36 cellular contexts compared by ENCODE assay signal in genomic region chr2:190405995-190406394, GRCh38. TPM values are rescaled to one million over a fixed set of nuclear protein-coding genes. Genes with fewer than 3 reads are reported as not detected.
DNase-seq lines count a peak whose midpoint lies in the region; ATAC-seq, FAIRE-seq and TF ChIP-seq lines count a peak whose summit lies in the region.
"Had no signal": no experiment of that assay in that cellular context is flagged by ENCODE, and none has a peak within 500 bp of the region (broad histone marks: within the 10 kb centered on the region; RNA-seq: fewer than 3 reads in every experiment).

No MANE protein-coding gene starts in this region.

- H3K4me3 ChIP-seq in HepG2 (replicated peaks in 1 of 3; ENCODE audit: insufficient read depth in 1 of 3, low read depth in 2 of 3, low read length in 3 of 3): no peak overlapping the region
- no peak overlapping the region for H3K4me3 ChIP-seq in right lobe of liver
- no peak overlapping the region for H3K4me3 ChIP-seq in K562
- no peak overlapping the region for H3K4me3 ChIP-seq in naive thymus-derived CD4-positive, alpha-beta T cell (ENCODE audit: low read length)
- H3K4me3 ChIP-seq in ascending aorta: no peak overlapping the region
- H3K4me3 ChIP-seq: A549; BLaER1; BLaER1 treated with 17β-estradiol and CSF1 and Interleukin-3, amounts not matched to agents 10 nM and 100 nM had no signal

- no peaks in the 10 kb centered on the region for H3K9me3 Mint-ChIP-seq in CD4-positive, alpha-beta T cell
- H3K9me3 Mint-ChIP-seq in naive thymus-derived CD4-positive, alpha-beta T cell: peaks cover 0 to 6% (median 0%) of the 10 kb centered on the region in 11 donors
- H3K9me3 Mint-ChIP-seq: CD4-positive, CD25-positive, alpha-beta regulatory T cell; CD8-positive, alpha-beta memory T cell; CD8-positive, alpha-beta T cell had no signal

- H3K4me2 ChIP-seq in HepG2 (ENCODE audit: low read depth, low read length) (no peak overlapping the region), K562 (ENCODE audit: insufficient read depth, low read length) (no peak overlapping the region)
- H3K4me2 ChIP-seq: A549; BLaER1; BLaER1 treated with 17β-estradiol and CSF1 and Interleukin-3, amounts not matched to agents 10 nM and 100 nM had no signal

- POLR2A ChIA-PET in HepG2 (lab: Yijun Ruan, JAX) (no interaction called here), K562 (lab: Yijun Ruan, JAX) (no interaction called here)
- POLR2A ChIA-PET in CD4-positive, alpha-beta T cell (lab: Charles Lee): interaction anchor here (2.0 to 5.5 kb wide), 3 partner anchors 10 to 128 kb away, joined by 12 to 100 read pairs (median 28); partner anchors contain the start of gene NEMP2
- POLR2A ChIA-PET in naive thymus-derived CD4-positive, alpha-beta T cell (lab: Charles Lee): interaction anchor here (0.7 to 1.9 kb wide), 4 partner anchors 18 to 965 kb away, joined by 3 to 6 read pairs (median 4); no protein-coding TSS in a partner anchor

- no peaks in the 10 kb centered on the region for H3K9me3 ChIP-seq in HepG2 (ENCODE audit: low read length)
- H3K9me3 ChIP-seq in right lobe of liver: no peaks in the 10 kb centered on the region
- H3K9me3 ChIP-seq in CD4-positive, alpha-beta T cell (ENCODE audit: control insufficient read depth, low read length): no peaks in the 10 kb centered on the region
- H3K9me3 ChIP-seq in K562 (replicated peaks; ENCODE audit: control insufficient read depth, insufficient read depth, low read depth, low read length): no peaks in the 10 kb centered on the region
- H3K9me3 ChIP-seq in naive thymus-derived CD4-positive, alpha-beta T cell (ENCODE audit: control insufficient read depth in 2 of 3, low read length in 3 of 3): no peaks in the 10 kb centered on the region
- H3K9me3 ChIP-seq in ascending aorta: no peaks in the 10 kb centered on the region
- H3K9me3 ChIP-seq: BE2C; BLaER1; BLaER1 treated with 17β-estradiol and CSF1 and Interleukin-3, amounts not matched to agents 10 nM and 100 nM; Caco-2 had no signal

- H3K4me1 ChIP-seq in HepG2 (ENCODE audit: insufficient read depth, low read length) (peaks cover 14% of the 10 kb centered on the region), right lobe of liver (peaks cover 0 to 8% (median 0%) of the 10 kb centered on the region in 4 donors), K562 (replicated peaks in 1 of 2; ENCODE audit: control insufficient read depth in 2 of 2, insufficient read depth in 2 of 2, low read length in 2 of 2) (peaks cover 14 to 25% of the 10 kb centered on the region in 2 experiments; a peak in 4 of 5 replicates), ascending aorta (peaks cover 0 to 8% of the 10 kb centered on the region in 2 donors)
- H3K4me1 ChIP-seq in naive thymus-derived CD4-positive, alpha-beta T cell (ENCODE audit: control insufficient read depth in 2 of 2, insufficient read depth in 2 of 2, low read length in 2 of 2): peaks cover 17 to 22% of the 10 kb centered on the region in 2 donors

- no peak overlapping the region for H2AFZ ChIP-seq in HepG2 (ENCODE audit: low read length)
- H2AFZ ChIP-seq in K562 (ENCODE audit: low read depth, low read length): no peak overlapping the region

- no peak overlapping the region for H3K27ac Mint-ChIP-seq in CD4-positive, alpha-beta T cell
- H3K27ac Mint-ChIP-seq in naive thymus-derived CD4-positive, alpha-beta T cell: no peak overlapping the region
- H3K27ac Mint-ChIP-seq: B cell; CD14-positive monocyte; CD4-positive, alpha-beta memory T cell; CD4-positive, CD25-positive, alpha-beta regulatory T cell; CD8-positive, alpha-beta memory T cell; CD8-positive, alpha-beta T cell had no signal

- H3K27me3 ChIP-seq in HepG2 (ENCODE audit: control insufficient read depth in 1 of 2, insufficient read depth in 2 of 2, low read length in 2 of 2): peaks cover 5 to 35% of the 10 kb centered on the region in 2 experiments
- no peaks in the 10 kb centered on the region for H3K27me3 ChIP-seq in right lobe of liver
- no peaks in the 10 kb centered on the region for H3K27me3 ChIP-seq in CD4-positive, alpha-beta T cell (ENCODE audit: control insufficient read depth, insufficient read depth, low read length)
- H3K27me3 ChIP-seq in K562 (ENCODE audit: control insufficient read depth in 2 of 2, insufficient read depth in 2 of 2, low read length in 2 of 2): no peaks in the 10 kb centered on the region
- H3K27me3 ChIP-seq in naive thymus-derived CD4-positive, alpha-beta T cell (ENCODE audit: control insufficient read depth in 2 of 2, insufficient read depth in 2 of 2, low read length in 2 of 2): no peaks in the 10 kb centered on the region
- no peaks in the 10 kb centered on the region for H3K27me3 ChIP-seq in ascending aorta
- H3K27me3 ChIP-seq: BE2C had no signal

- intact Hi-C loops in HepG2 (cut with micrococcal nuclease; ENCODE audit: unreplicated experiment) (no loop called here), right lobe of liver (cut with DNase I) (no loop called here), K562 (cut with micrococcal nuclease) (loop anchor here (10.0 kb wide), 1 partner anchor 59 kb away; no protein-coding TSS in a partner anchor), ascending aorta (cut with DNase I) (no loop called here)
- intact Hi-C loops in CD4-positive, alpha-beta T cell (cut with DNase I, micrococcal nuclease): loop anchor here (2.0 to 10.0 kb wide), 7 partner anchors 111 to 1271 kb away; partner anchors contain the start of genes NEMP2 (in 2 of the 2), NAB1 (in 1 of the 2) and NABP1 (in 1 of the 2)
- intact Hi-C loops in naive thymus-derived CD4-positive, alpha-beta T cell (cut with micrococcal nuclease): loop anchor here (2.0 to 5.0 kb wide), 6 partner anchors 475 to 1271 kb away; partner anchors contain the start of genes GLS (in 1 of the 2), NABP1 (in 1 of the 2), SLC40A1 (in 1 of the 2) and STAT4 (in 1 of the 2)

- WGBS in HepG2 (ENCODE audit: low lambda C conversion rate): 82% methylated on average over 3 of the region's 3 CpGs
- WGBS in right lobe of liver (ENCODE audit: insufficient coverage, low coverage, low lambda C conversion rate, missing lambda C conversion rate): 60% methylated on average over 2 of the region's 3 CpGs
- 96% methylated on average over 3 of the region's 3 CpGs for WGBS in K562 (ENCODE audit: insufficient coverage, low coverage, missing lambda C conversion rate)

- peaks cover 23% of the 10 kb centered on the region for H3K36me3 Mint-ChIP-seq in CD4-positive, alpha-beta T cell (ENCODE audit: low read depth)
- no peaks in the 10 kb centered on the region for H3K36me3 Mint-ChIP-seq in naive thymus-derived CD4-positive, alpha-beta T cell
- H3K36me3 Mint-ChIP-seq: CD14-positive monocyte; CD4-positive, CD25-positive, alpha-beta regulatory T cell had no signal

- DNase-seq in HepG2 (ENCODE audit: low spot score) (no peak), right lobe of liver (no peak), K562 (ENCODE audit: extremely low read depth in 1 of 4, low spot score in 3 of 4) (no peak), ascending aorta (ENCODE audit: low spot score in 2 of 2) (no peak)
- DNase-seq in CD4-positive, alpha-beta T cell: no peak
- DNase-seq in naive thymus-derived CD4-positive, alpha-beta T cell: no peak
- no peak for DNase-seq in stimulated activated CD8-positive, alpha-beta memory T cell treated with anti-CD3 and anti-CD28 coated beads, Interleukin-4, amount 100 ng/mL, for 48 hours
- DNase-seq: 8988T; ACHN; AML-193; BE2C; C1 segment of cervical spinal cord; Caco-2; Calu3; CD4-positive, alpha-beta memory T cell; CD4-positive, CD25-positive, alpha-beta regulatory T cell; CD8-positive, alpha-beta memory T cell; CD8-positive, alpha-beta T cell; COR-L47; DMS 273 treated with DMSO at 0.1 percent for 48 hours; DMS153; DMS53; DMS79; DMS79 treated with DMSO at 0.1 percent for 48 hours; DND-41; EL had no signal

- no peaks in the 10 kb centered on the region for H3K9me1 ChIP-seq in K562 (ENCODE audit: control insufficient read depth, insufficient read depth, low read length)

- TF ChIP-seq RAD21 in HepG2 (CRISPR knock-in tag; IDR thresholded peaks at IDR 0.05) (no peak), K562 (CRISPR knock-in tag; conservative IDR thresholded peaks at IDR 0.05 in 1 of 2, IDR thresholded peaks at IDR 0.05 in 1 of 2) (no peak)

- H3K79me2 ChIP-seq in HepG2 (ENCODE audit: insufficient read depth, low read length) (no peaks in the 10 kb centered on the region), K562 (ENCODE audit: control insufficient read depth, insufficient read depth, low read length) (no peaks in the 10 kb centered on the region)

- no peak for TF ChIP-seq EP300 in HepG2 (IDR thresholded peaks at IDR 0.05; ENCODE audit: low read depth in 2 of 2, low read length in 2 of 2)
- no peak for TF ChIP-seq EP300 in HepG2 (CRISPR knock-in tag; IDR thresholded peaks at IDR 0.05; ENCODE audit: borderline replicate concordance)
- TF ChIP-seq EP300 in K562 (IDR thresholded peaks at IDR 0.05; ENCODE audit: low read length): no peak

- peaks cover 18% of the 10 kb centered on the region for H3K4me1 Mint-ChIP-seq in CD4-positive, alpha-beta T cell (ENCODE audit: low read depth)
- peaks cover 12 to 25% (median 18%) of the 10 kb centered on the region in 7 donors for H3K4me1 Mint-ChIP-seq in naive thymus-derived CD4-positive, alpha-beta T cell

- H3K9ac ChIP-seq in HepG2 (ENCODE audit: insufficient read depth, low read depth, low read length) (no peak overlapping the region), K562 (ENCODE audit: insufficient read depth in 1 of 2, low read depth in 2 of 2, low read length in 2 of 2) (no peak overlapping the region)
- H3K9ac ChIP-seq: BLaER1; BLaER1 treated with 17β-estradiol and CSF1 and Interleukin-3, amounts not matched to agents 10 nM and 100 nM had no signal

- FAIRE-seq in HepG2 (lab: Jason Lieb, UNC) (no peak), K562 (lab: Jason Lieb, UNC) (no peak)
- FAIRE-seq: A204.1, A549, D721Med had no signal

- TF ChIP-seq CTCF in HepG2 (CRISPR knock-in tag; IDR thresholded peaks at IDR 0.05): no peak
- no peak for TF ChIP-seq CTCF in right lobe of liver (IDR thresholded peaks at IDR 0.05)
- TF ChIP-seq CTCF in CD4-positive, alpha-beta T cell (IDR thresholded peaks at IDR 0.05): no peak
- no peak for TF ChIP-seq CTCF in K562 (IDR thresholded peaks at IDR 0.05 in 2 of 3, conservative IDR thresholded peaks at IDR 0.05 in 1 of 3; ENCODE audit: insufficient read depth in 2 of 3, low read depth in 1 of 3, low read length in 3 of 3)
- TF ChIP-seq CTCF in ascending aorta (IDR thresholded peaks at IDR 0.05): no peak

- BruUV-seq in HepG2 (replicated peaks; lab: Mats Ljungman, UMichigan) (no TSS peak), K562 (replicated peaks; lab: Mats Ljungman, UMichigan) (no TSS peak)

- in situ Hi-C loops in HepG2 (cut with HindIII; ENCODE audit: extremely low pct_ligation_motif_present, low pct_unique_long_range_greater_than_20kb) (no loop called here), K562 (cut with MboI) (no loop called here)

- CTCF ChIA-PET in HepG2 (lab: Yijun Ruan, JAX; ENCODE audit: low intra/inter-chr PET ratio, low total read pairs): no interaction called here
- CTCF ChIA-PET in CD4-positive, alpha-beta T cell (lab: Charles Lee): no interaction called here
- CTCF ChIA-PET in K562 (lab: Yijun Ruan, JAX; ENCODE audit: low intra/inter-chr PET ratio): no interaction called here
- CTCF ChIA-PET in naive thymus-derived CD4-positive, alpha-beta T cell (lab: Charles Lee): no interaction called here

- H3K27me3 Mint-ChIP-seq in CD4-positive, alpha-beta T cell: no peaks in the 10 kb centered on the region
- H3K27me3 Mint-ChIP-seq in naive thymus-derived CD4-positive, alpha-beta T cell: no peaks in the 10 kb centered on the region
- H3K27me3 Mint-ChIP-seq: B cell; CD4-positive, alpha-beta memory T cell; CD4-positive, CD25-positive, alpha-beta regulatory T cell had no signal

- TF ChIP-seq POLR2A in HepG2 (IDR thresholded peaks at IDR 0.05; ENCODE audit: insufficient read depth in 1 of 2, low read depth in 2 of 2, low read length in 2 of 2) (no peak), right lobe of liver (IDR thresholded peaks at IDR 0.05) (no peak), K562 (conservative IDR thresholded peaks at IDR 0.05) (no peak)

- no peak overlapping the region for H3K27ac ChIP-seq in HepG2 (ENCODE audit: extremely low read length, insufficient read depth, low read length)
- H3K27ac ChIP-seq in right lobe of liver: no peak overlapping the region
- peak overlapping the region; percentile 2 for H3K27ac ChIP-seq in CD4-positive, alpha-beta T cell (ENCODE audit: low read depth, low read length)
- no peak overlapping the region for H3K27ac ChIP-seq in K562 (ENCODE audit: extremely low read depth, low read depth, low read length)
- peak overlapping the region; percentile 34 for H3K27ac ChIP-seq in naive thymus-derived CD4-positive, alpha-beta T cell (ENCODE audit: low read depth, low read length)
- H3K27ac ChIP-seq in ascending aorta: no peak overlapping the region
- H3K27ac ChIP-seq: 22Rv1; A549; BLaER1; BLaER1 treated with 17β-estradiol and CSF1 and Interleukin-3, amounts not matched to agents 10 nM and 100 nM; C4-2B had no signal

- no peaks in the 10 kb centered on the region for H3K36me3 ChIP-seq in HepG2 (replicated peaks in 1 of 2; ENCODE audit: control insufficient read depth in 1 of 2, insufficient read depth in 2 of 2, low read length in 2 of 2)
- H3K36me3 ChIP-seq in right lobe of liver: no peaks in the 10 kb centered on the region
- no peaks in the 10 kb centered on the region for H3K36me3 ChIP-seq in K562 (ENCODE audit: control insufficient read depth, insufficient read depth, low read length)
- H3K36me3 ChIP-seq in naive thymus-derived CD4-positive, alpha-beta T cell (ENCODE audit: control insufficient read depth in 2 of 3, insufficient read depth in 3 of 3, low read length in 3 of 3): peaks cover 0 to 4% (median 0%) of the 10 kb centered on the region in 3 experiments
- H3K36me3 ChIP-seq in ascending aorta: no peaks in the 10 kb centered on the region
- H3K36me3 ChIP-seq: BE2C; BLaER1; BLaER1 treated with 17β-estradiol and CSF1 and Interleukin-3, amounts not matched to agents 10 nM and 100 nM had no signal

- no peak overlapping the region for H3K4me3 Mint-ChIP-seq in CD4-positive, alpha-beta T cell
- H3K4me3 Mint-ChIP-seq in naive thymus-derived CD4-positive, alpha-beta T cell: no peak overlapping the region
- H3K4me3 Mint-ChIP-seq: B cell; CD14-positive monocyte; CD4-positive, alpha-beta memory T cell; CD4-positive, CD25-positive, alpha-beta regulatory T cell; CD8-positive, alpha-beta memory T cell; CD8-positive, alpha-beta T cell had no signal

- H4K20me1 ChIP-seq in HepG2 (ENCODE audit: insufficient read depth, low read length) (no peaks in the 10 kb centered on the region), K562 (replicated peaks; ENCODE audit: control insufficient read depth, insufficient read depth, low read length) (no peaks in the 10 kb centered on the region)
- H4K20me1 ChIP-seq: BLaER1; BLaER1 treated with 17β-estradiol and CSF1 and Interleukin-3, amounts not matched to agents 10 nM and 100 nM had no signal

- no peak for ATAC-seq in HepG2
- no peak for ATAC-seq in right lobe of liver
- ATAC-seq in CD4-positive, alpha-beta T cell (ENCODE audit: poor library complexity): no peak
- ATAC-seq in K562: no peak
- no peak for ATAC-seq in naive thymus-derived CD4-positive, alpha-beta T cell
- no peak for ATAC-seq in GM21619 (IDR thresholded peaks at IDR 0.05; ENCODE audit: unreplicated experiment)
- ATAC-seq: A549; CD8-positive, alpha-beta T cell had no signal

RNA-seq across cellular contexts. Expression of gene MFSD6, which starts 2.2 kb away (rescaled TPM):
- 0.59 and 1.4 TPM in 2 replicates for total RNA-seq in HepG2 (2016; rRNA removed; fragmentation: Illumina TruSeq; extraction: Trizol)
- 0.09 and 0.10 TPM in 2 replicates for total RNA-seq in HepG2 (2016; cell fraction: cytosol; rRNA removed; fragmentation: Illumina TruSeq; extraction: Trizol; ENCODE audit: low read depth)
- 0.77 and 1.3 TPM in 2 replicates for total RNA-seq in HepG2 (2016; cell fraction: insoluble cytoplasmic fraction; rRNA removed; fragmentation: Illumina TruSeq; extraction: Trizol)
- total RNA-seq in HepG2 (2016; cell fraction: membrane; rRNA removed; fragmentation: Illumina TruSeq; extraction: Trizol): 0.45 and 0.59 TPM in 2 replicates
- total RNA-seq in HepG2 (2016; cell fraction: nucleus; rRNA removed; fragmentation: Illumina TruSeq; extraction: Trizol): 1.6 and 1.7 TPM in 2 replicates
- 0.71 and 0.92 TPM in 2 replicates for polyA plus RNA-seq in HepG2 (2011; rRNA removed)
- 0.88 and 0.89 TPM in 2 replicates for polyA plus RNA-seq in HepG2 (2011; cell fraction: cytosol; rRNA removed)
- polyA plus RNA-seq in HepG2 (2011; cell fraction: nucleus; rRNA removed): 0.47 and 0.69 TPM in 2 replicates
- 1.4 and 1.9 TPM in 2 replicates for polyA plus RNA-seq in HepG2 (2012)
- polyA plus RNA-seq in HepG2 (2016; cell fraction: cytosol; fragmentation: Illumina TruSeq; extraction: Trizol; ENCODE audit: low read depth): 0.06 and 0.28 TPM in 2 replicates
- polyA plus RNA-seq in HepG2 (2016; cell fraction: insoluble cytoplasmic fraction; fragmentation: Illumina TruSeq; extraction: Trizol; ENCODE audit: low read depth): 0.70 and 0.86 TPM in 2 replicates
- polyA plus RNA-seq in HepG2 (2016; cell fraction: membrane; fragmentation: Illumina TruSeq; extraction: Trizol; ENCODE audit: low read depth): 0.20 and 0.27 TPM in 2 replicates
- polyA plus RNA-seq in HepG2 (2016; cell fraction: nucleus; fragmentation: Illumina TruSeq; extraction: Trizol; ENCODE audit: insufficient read depth, low read depth): 1.6 and 1.9 TPM in 2 replicates
- 0.90 and 8.2 TPM in 2 replicates for polyA minus RNA-seq in HepG2 (2011; rRNA and poly(A)+ RNA removed; ENCODE audit: low replicate concordance)
- polyA minus RNA-seq in HepG2 (2011; cell fraction: cytosol; rRNA and poly(A)+ RNA removed): 1.8 and 2.0 TPM in 2 replicates
- 2.7 and 5.1 TPM in 2 replicates for polyA minus RNA-seq in HepG2 (2011; cell fraction: nucleus; rRNA and poly(A)+ RNA removed)
- 10 to 100 TPM in 1 of 6 experiments, 1 to 10 TPM in 5; 1.5 to 14.8 (median 4.1) TPM for total RNA-seq in right lobe of liver
- total RNA-seq in CD4-positive, alpha-beta T cell: 10 to 100 TPM; 41.2 to 47.8 TPM
- 23.3 and 40.4 TPM in 2 replicates for total RNA-seq in K562 (2011; cell fraction: chromatin; rRNA removed; ENCODE audit: low replicate concordance)
- 13.8 and 14.3 TPM in 2 replicates for total RNA-seq in K562 (2011; cell fraction: nucleolus; rRNA removed)
- total RNA-seq in K562 (2011; cell fraction: nucleoplasm; rRNA removed): 21.7 and 22.3 TPM in 2 replicates
- total RNA-seq in K562 (2014; rRNA removed): 7.1 and 8.5 TPM in 2 replicates
- total RNA-seq in K562 (2014; rRNA removed; fragmentation: Illumina TruSeq; extraction: Trizol): 3.9 and 5.3 TPM in 2 replicates
- total RNA-seq in K562 (2015; rRNA removed; fragmentation: Illumina TruSeq; extraction: Trizol): 1.4 and 2.0 TPM in 2 replicates
- 6.3 and 6.6 TPM in 2 replicates for total RNA-seq in K562 (2021)
- polyA plus RNA-seq in K562 (2011; rRNA removed): 2.7 and 7.9 TPM in 2 replicates
- 4.0 and 5.7 TPM in 2 replicates for polyA plus RNA-seq in K562 (2011; cell fraction: cytosol; rRNA removed)
- polyA plus RNA-seq in K562 (2011; cell fraction: nucleus; rRNA removed): 4.0 and 6.7 TPM in 2 replicates
- 4.0 and 5.9 TPM in 2 replicates for polyA plus RNA-seq in K562 (2012)
- polyA plus RNA-seq in K562 (2014; fragmentation: Illumina TruSeq; extraction: Trizol): 5.1 and 6.1 TPM in 2 replicates
- 1 to 10 TPM; 1.1 to 1.2 TPM for polyA plus RNA-seq in K562 (2014; fragmentation: Nextera tagmentation; extraction: Ambion mirVana)
- polyA plus RNA-seq in K562 (2014; rRNA removed): 4.4 and 4.6 TPM in 2 replicates
- 9.8 and 15.1 TPM in 2 replicates for polyA minus RNA-seq in K562 (2011; rRNA and poly(A)+ RNA removed)
- 7.3 TPM in 2 replicates for polyA minus RNA-seq in K562 (2011; cell fraction: cytosol; rRNA and poly(A)+ RNA removed)
- 10.6 and 11.8 TPM in 2 replicates for polyA minus RNA-seq in K562 (2011; cell fraction: nucleus; rRNA and poly(A)+ RNA removed)
- 10 to 100 TPM; 35.8 to 49.3 (median 44.7) TPM for total RNA-seq in naive thymus-derived CD4-positive, alpha-beta T cell
- 10 to 100 TPM; 16.5 to 19.7 TPM for polyA plus RNA-seq in naive thymus-derived CD4-positive, alpha-beta T cell
- total RNA-seq in ascending aorta: 53.2 TPM

Comparison
In these comparisons a context has a peak if more than half of its experiments do, and no peak if none do; other contexts are left out.
1. H3K27ac ChIP-seq: peak in CD4-positive, alpha-beta T cell (single experiment) and naive thymus-derived CD4-positive, alpha-beta T cell (single experiment); none in HepG2 (single experiment), right lobe of liver (0 of 3), K562 (single experiment) and ascending aorta (0 of 2).
2. POLR2A ChIA-PET loops: an anchor here in CD4-positive, alpha-beta T cell (2.0 to 5.5 kb wide) and naive thymus-derived CD4-positive, alpha-beta T cell (0.7 to 1.9 kb wide); none called in HepG2 and K562.
3. intact Hi-C loops: an anchor here in CD4-positive, alpha-beta T cell (2.0 to 10.0 kb wide), K562 (10.0 kb wide) and naive thymus-derived CD4-positive, alpha-beta T cell (2.0 to 5.0 kb wide); none called in HepG2, right lobe of liver and ascending aorta.
4. Of the 241 proteins assayed by ChIP-seq in both HepG2 and K562: peak only in HepG2: none; only in K562: none; in both: ZNF12; in neither: 240.